ENCODE assay signal across 16 cellular contexts in genomic region chr11:19867064-19867463, GRCh38.
DNase-seq lines count a peak whose midpoint lies in the region; ATAC-seq and TF ChIP-seq lines count a peak whose summit lies in the region.
"Had no signal": no experiment of that assay in that cellular context is flagged by ENCODE, and none has a peak within 500 bp of the region (broad histone marks: within the 10 kb centered on the region; RNA-seq: fewer than 3 reads in every experiment).

No MANE protein-coding gene starts in this region.

- H3K27me3 ChIP-seq in H7 (ENCODE audit: control insufficient read depth, insufficient read depth, low read length) (no peaks in the 10 kb centered on the region), dorsolateral prefrontal cortex (no peaks in the 10 kb centered on the region), gastrocnemius medialis (no peaks in the 10 kb centered on the region)

- H3K36me3 ChIP-seq in H7 (replicated peaks; ENCODE audit: control insufficient read depth, insufficient read depth, low read length) (no peaks in the 10 kb centered on the region; the same call in none of the 2 replicates), gastrocnemius medialis (no peaks in the 10 kb centered on the region)

- TF ChIP-seq CTCF in dorsolateral prefrontal cortex (IDR thresholded peaks at IDR 0.05 in 54 of 56, conservative IDR thresholded peaks at IDR 0.05 in 2 of 56; ENCODE audit: low read depth in 1 of 56, partially characterized antibody in 56 of 56): no peak
- TF ChIP-seq CTCF in gastrocnemius medialis (IDR thresholded peaks at IDR 0.05 in 4 of 5, conservative IDR thresholded peaks at IDR 0.05 in 1 of 5): no peak

- H3K4me3 ChIP-seq in H7 (ENCODE audit: insufficient read depth, low read depth, low read length): no peak overlapping the region
- H3K4me3 ChIP-seq in dorsolateral prefrontal cortex: no peak overlapping the region
- H3K4me3 ChIP-seq in gastrocnemius medialis: no peak overlapping the region

- H3K9me3 ChIP-seq in gastrocnemius medialis: no peaks in the 10 kb centered on the region

- no peak for ATAC-seq in gastrocnemius medialis

- DNase-seq in NCI-H345 (lab: John Stamatoyannopoulos, UW) (peak; percentile 39), NCI-H345 treated with DMSO at 0.1 percent for 48 hours (lab: John Stamatoyannopoulos, UW; ENCODE audit: unreplicated experiment) (no peak), H7 (peak; percentile 45), NCI-H2196 treated with DMSO at 0.1 percent for 48 hours (lab: John Stamatoyannopoulos, UW; ENCODE audit: unreplicated experiment) (peak; percentile 31), dorsolateral prefrontal cortex (no peak), putamen (ENCODE audit: low spot score) (no peak), gastrocnemius medialis (no peak)
- DNase-seq in activated CD4-positive, alpha-beta T cell treated with anti-CD3 and anti-CD28 coated beads, Interleukin-2, amount 50 U/mL, for 4 hours: no peak
- DNase-seq: C1 segment of cervical spinal cord, EL, IMR-90, Karpas-422, MM.1S, NCI-H1092 treated with DMSO at 0.1 percent for 48 hours, NCI-H524, SW 1271 had no signal

- H3K4me1 ChIP-seq in gastrocnemius medialis: peaks cover 15 to 29% of the 10 kb centered on the region in 2 donors

- H3K27ac ChIP-seq in dorsolateral prefrontal cortex (peak overlapping the region in 37 of 59 donors; percentile 1 to 78 (median 52)), gastrocnemius medialis (no peak overlapping the region)

- intact Hi-C loops in dorsolateral prefrontal cortex (cut with DNase I) (no loop called here), gastrocnemius medialis (cut with DNase I; ENCODE audit: low total_unique reads) (no loop called here)

- in situ Hi-C loops in gastrocnemius medialis (cut with MboI; ENCODE audit: low sequenced_read_pairs in 4 of 4): no loop called here

- TF ChIP-seq POLR2A in gastrocnemius medialis (IDR thresholded peaks at IDR 0.05): no peak

Comparison
In these comparisons a context has a peak if more than half of its experiments do, and no peak if none do; other contexts are left out.
1. DNase-seq: peak in NCI-H345 (single experiment), H7 (single experiment) and NCI-H2196 treated with DMSO at 0.1 percent for 48 hours (single experiment); none in NCI-H345 treated with DMSO at 0.1 percent for 48 hours (single experiment), dorsolateral prefrontal cortex (0 of 10), putamen (single experiment), gastrocnemius medialis (0 of 2) and activated CD4-positive, alpha-beta T cell treated with anti-CD3 and anti-CD28 coated beads, Interleukin-2, amount 50 U/mL, for 4 hours (0 of 2).
2. H3K27ac ChIP-seq: peak in dorsolateral prefrontal cortex (37 of 59); none in gastrocnemius medialis (0 of 4).